In the genomic region with DNA sequence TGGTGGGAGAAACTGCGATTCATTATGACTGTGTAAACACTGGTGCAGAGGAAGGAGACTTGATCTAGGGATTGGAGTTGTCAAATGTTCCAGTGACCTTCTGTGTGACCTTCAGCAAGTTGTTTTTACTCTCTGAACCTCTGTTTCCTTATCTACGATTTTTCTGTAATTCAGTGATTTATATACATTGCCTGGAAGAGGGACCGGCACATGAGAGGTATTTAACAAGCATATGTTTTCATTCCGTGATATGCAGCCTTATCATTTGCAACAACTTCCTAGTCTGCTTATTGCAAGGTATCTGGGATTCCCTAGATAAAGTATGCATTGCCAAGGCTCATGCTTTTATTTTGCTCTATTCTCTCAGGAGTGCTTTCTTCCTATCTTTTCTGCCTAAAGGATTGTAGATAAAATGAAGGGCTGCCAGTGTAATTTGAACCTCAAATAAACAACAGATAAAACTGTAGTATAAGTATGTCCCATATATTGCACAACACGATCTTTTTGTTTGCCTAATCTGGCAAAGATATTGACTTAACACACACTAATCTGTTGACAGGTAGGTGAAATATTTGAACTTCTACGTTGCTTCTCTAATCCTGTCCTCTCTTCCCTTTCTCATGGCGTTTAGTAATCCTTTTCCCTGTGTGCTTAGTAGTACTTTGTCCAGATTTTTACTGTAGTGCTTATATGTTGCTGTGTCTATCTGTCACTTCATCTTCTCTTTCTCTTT, we compare ENCODE assay signal across 1 cellular context.
TF ChIP-seq lines count a peak whose summit lies in the region.

No MANE protein-coding gene starts in this region.

TF ChIP-seq in GM23338, 12 proteins besides CTCF, POLR2A, EP300 and RAD21 (continued from another document):
- TF ChIP-seq, protein P1, sequence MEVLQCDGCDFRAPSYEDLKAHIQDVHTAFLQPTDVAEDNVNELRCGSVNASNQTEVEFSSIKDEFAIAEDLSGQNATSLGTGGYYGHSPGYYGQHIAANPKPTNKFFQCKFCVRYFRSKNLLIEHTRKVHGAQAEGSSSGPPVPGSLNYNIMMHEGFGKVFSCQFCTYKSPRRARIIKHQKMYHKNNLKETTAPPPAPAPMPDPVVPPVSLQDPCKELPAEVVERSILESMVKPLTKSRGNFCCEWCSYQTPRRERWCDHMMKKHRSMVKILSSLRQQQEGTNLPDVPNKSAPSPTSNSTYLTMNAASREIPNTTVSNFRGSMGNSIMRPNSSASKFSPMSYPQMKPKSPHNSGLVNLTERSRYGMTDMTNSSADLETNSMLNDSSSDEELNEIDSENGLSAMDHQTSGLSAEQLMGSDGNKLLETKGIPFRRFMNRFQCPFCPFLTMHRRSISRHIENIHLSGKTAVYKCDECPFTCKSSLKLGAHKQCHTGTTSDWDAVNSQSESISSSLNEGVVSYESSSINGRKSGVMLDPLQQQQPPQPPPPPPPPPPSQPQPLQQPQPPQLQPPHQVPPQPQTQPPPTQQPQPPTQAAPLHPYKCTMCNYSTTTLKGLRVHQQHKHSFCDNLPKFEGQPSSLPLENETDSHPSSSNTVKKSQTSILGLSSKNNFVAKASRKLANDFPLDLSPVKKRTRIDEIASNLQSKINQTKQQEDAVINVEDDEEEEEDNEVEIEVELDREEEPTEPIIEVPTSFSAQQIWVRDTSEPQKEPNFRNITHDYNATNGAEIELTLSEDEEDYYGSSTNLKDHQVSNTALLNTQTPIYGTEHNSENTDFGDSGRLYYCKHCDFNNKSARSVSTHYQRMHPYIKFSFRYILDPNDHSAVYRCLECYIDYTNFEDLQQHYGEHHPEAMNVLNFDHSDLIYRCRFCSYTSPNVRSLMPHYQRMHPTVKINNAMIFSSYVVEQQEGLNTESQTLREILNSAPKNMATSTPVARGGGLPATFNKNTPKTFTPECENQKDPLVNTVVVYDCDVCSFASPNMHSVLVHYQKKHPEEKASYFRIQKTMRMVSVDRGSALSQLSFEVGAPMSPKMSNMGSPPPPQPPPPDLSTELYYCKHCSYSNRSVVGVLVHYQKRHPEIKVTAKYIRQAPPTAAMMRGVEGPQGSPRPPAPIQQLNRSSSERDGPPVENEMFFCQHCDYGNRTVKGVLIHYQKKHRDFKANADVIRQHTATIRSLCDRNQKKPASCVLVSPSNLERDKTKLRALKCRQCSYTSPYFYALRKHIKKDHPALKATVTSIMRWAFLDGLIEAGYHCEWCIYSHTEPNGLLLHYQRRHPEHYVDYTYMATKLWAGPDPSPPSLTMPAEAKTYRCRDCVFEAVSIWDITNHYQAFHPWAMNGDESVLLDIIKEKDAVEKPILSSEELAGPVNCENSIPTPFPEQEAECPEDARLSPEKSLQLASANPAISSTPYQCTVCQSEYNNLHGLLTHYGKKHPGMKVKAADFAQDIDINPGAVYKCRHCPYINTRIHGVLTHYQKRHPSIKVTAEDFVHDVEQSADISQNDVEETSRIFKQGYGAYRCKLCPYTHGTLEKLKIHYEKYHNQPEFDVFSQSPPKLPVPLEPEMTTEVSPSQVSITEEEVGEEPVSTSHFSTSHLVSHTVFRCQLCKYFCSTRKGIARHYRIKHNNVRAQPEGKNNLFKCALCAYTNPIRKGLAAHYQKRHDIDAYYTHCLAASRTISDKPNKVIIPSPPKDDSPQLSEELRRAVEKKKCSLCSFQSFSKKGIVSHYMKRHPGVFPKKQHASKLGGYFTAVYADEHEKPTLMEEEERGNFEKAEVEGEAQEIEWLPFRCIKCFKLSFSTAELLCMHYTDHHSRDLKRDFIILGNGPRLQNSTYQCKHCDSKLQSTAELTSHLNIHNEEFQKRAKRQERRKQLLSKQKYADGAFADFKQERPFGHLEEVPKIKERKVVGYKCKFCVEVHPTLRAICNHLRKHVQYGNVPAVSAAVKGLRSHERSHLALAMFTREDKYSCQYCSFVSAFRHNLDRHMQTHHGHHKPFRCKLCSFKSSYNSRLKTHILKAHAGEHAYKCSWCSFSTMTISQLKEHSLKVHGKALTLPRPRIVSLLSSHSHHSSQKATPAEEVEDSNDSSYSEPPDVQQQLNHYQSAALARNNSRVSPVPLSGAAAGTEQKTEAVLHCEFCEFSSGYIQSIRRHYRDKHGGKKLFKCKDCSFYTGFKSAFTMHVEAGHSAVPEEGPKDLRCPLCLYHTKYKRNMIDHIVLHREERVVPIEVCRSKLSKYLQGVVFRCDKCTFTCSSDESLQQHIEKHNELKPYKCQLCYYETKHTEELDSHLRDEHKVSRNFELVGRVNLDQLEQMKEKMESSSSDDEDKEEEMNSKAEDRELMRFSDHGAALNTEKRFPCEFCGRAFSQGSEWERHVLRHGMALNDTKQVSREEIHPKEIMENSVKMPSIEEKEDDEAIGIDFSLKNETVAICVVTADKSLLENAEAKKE (CRISPR knock-in tag; IDR thresholded peaks at IDR 0.05): no peak
TF ChIP-seq in GM23338: peak in this region for 0.
